In the genomic region with DNA sequence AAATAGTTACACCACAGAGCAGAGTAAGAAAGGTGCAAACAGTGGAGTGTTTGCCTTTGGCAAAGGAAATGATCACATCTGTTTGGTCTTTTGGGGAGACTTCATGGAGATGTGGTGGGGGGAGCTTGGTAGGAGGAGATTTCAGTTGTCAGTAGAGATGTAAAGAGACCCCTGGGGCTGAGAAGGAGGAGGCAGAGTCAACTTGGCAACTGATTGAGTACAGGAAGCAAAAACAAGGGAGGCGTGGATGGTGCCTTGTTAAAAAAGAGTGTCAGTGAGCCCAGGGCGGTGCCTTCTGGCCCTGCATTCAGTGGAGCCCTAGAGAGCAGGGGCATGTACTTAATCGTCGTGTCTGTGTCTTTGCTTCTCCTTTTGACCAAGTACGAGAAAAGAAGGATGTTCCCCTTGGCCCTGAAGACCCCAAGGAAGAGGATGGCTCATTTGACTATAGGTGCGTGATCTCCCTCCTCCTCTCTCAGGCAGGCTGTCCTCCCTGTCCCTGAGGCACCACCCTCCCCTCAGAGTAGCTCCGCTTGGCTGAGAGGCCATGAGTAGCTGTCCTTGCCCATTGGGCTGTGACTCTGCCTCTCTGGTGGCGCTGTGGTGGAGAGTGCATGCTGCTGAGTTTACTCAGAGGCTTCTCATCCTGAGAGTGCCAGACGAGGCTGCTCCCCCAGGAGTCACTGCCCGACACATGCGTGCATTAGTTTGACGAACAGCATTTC, we compare ENCODE assay signal across 22 cellular contexts. TPM values are rescaled to one million over a fixed set of nuclear protein-coding genes. Genes with fewer than 3 reads are reported as not detected.
DNase-seq lines count a peak whose midpoint lies in the region; ATAC-seq and TF ChIP-seq lines count a peak whose summit lies in the region.
"Had no signal": no experiment of that assay in that cellular context is flagged by ENCODE, and none has a peak within 500 bp of the region (broad histone marks: within the 10 kb centered on the region; RNA-seq: fewer than 3 reads in every experiment).

No MANE protein-coding gene starts in this region.

- no peak overlapping the region for H3K27ac ChIP-seq in endodermal cell (ENCODE audit: low read depth, low read length)
- H3K27ac ChIP-seq in brain microvascular endothelial cell = no peak overlapping the region
- no peak overlapping the region for H3K27ac ChIP-seq in coronary artery
- H3K27ac ChIP-seq: A549, heart left ventricle, transverse colon had no signal

- H3K4me3 ChIP-seq in endodermal cell (ENCODE audit: low read length) (no peak overlapping the region), brain microvascular endothelial cell (ENCODE audit: low read depth, low read length) (no peak overlapping the region), coronary artery (no peak overlapping the region)
- H3K4me3 ChIP-seq: A549, heart left ventricle, transverse colon had no signal

- ATAC-seq in activated T-cell treated with anti-CD3 and anti-CD28 coated beads, Interleukin-2, amount 50 U/mL, for 4 hours = no peak
- ATAC-seq: A549; activated CD8-positive, alpha-beta T cell treated with anti-CD3 and anti-CD28 coated beads for 36 hours; heart left ventricle; natural killer cell; stimulated activated memory B cell treated with anti-CD40 and anti-IgM and Interleukin-4, amounts not matched to agents 10 μg/mL and 1 μg/mL and 100 μg/mL, for 72 hours had no signal

- TF ChIP-seq CTCF in endodermal cell (conservative IDR thresholded peaks at IDR 0.05) = no peak
- TF ChIP-seq CTCF in type B pancreatic cell (conservative IDR thresholded peaks at IDR 0.05) = no peak
- no peak for TF ChIP-seq CTCF in brain microvascular endothelial cell (IDR thresholded peaks at IDR 0.05; ENCODE audit: low read depth, low read length, missing control alignments)
- no peak for TF ChIP-seq CTCF in coronary artery (IDR thresholded peaks at IDR 0.05)

- peaks cover 24% of the 10 kb centered on the region for H3K4me1 Mint-ChIP-seq in endodermal cell
- peaks cover 29% of the 10 kb centered on the region for H3K4me1 Mint-ChIP-seq in type B pancreatic cell (ENCODE audit: unreplicated experiment)
- no peaks in the 10 kb centered on the region for H3K4me1 Mint-ChIP-seq in activated T-cell treated with anti-CD3 and anti-CD28 coated beads, Interleukin-2, amount 50 U/mL, for 4 hours (ENCODE audit: low read depth)
- H3K4me1 Mint-ChIP-seq: activated naive CD8-positive, alpha-beta T cell treated with anti-CD3 and anti-CD28 coated beads for 36 hours; CD4-positive, alpha-beta memory T cell; natural killer cell; stimulated activated memory B cell treated with anti-CD40 and anti-IgM and Interleukin-4, amounts not matched to agents 10 μg/mL and 1 μg/mL and 100 μg/mL, for 72 hours had no signal

- no peaks in the 10 kb centered on the region for H3K36me3 ChIP-seq in endodermal cell (ENCODE audit: control insufficient read depth, insufficient read depth, low read length)
- H3K36me3 ChIP-seq in brain microvascular endothelial cell (replicated peaks) = no peaks in the 10 kb centered on the region
- H3K36me3 ChIP-seq: heart left ventricle, transverse colon had no signal

- peak; percentile 37 for DNase-seq in NCI-H2171 treated with DMSO at 0.1 percent for 48 hours (lab: John Stamatoyannopoulos, UW)
- DNase-seq in NCI-H2171 (lab: John Stamatoyannopoulos, UW) = no peak
- DNase-seq in NCI-H510A (lab: John Stamatoyannopoulos, UW) = peak; percentile 28
- DNase-seq in endodermal cell = peak; percentile 75
- DNase-seq in type B pancreatic cell (ENCODE audit: extremely low spot score, unreplicated experiment) = no peak
- DNase-seq in brain microvascular endothelial cell = no peak
- no peak for DNase-seq in coronary artery (ENCODE audit: low spot score)
- DNase-seq in activated T-cell treated with anti-CD3 and anti-CD28 coated beads, Interleukin-2, amount 50 U/mL, for 4 hours = no peak
- DNase-seq: activated CD8-positive, alpha-beta T cell treated with anti-CD3 and anti-CD28 coated beads for 36 hours; activated naive CD8-positive, alpha-beta T cell treated with anti-CD3 and anti-CD28 coated beads for 36 hours; CD4-positive, alpha-beta memory T cell; EL; heart left ventricle; mammary epithelial cell; natural killer cell; SHP77; transverse colon had no signal

- WGBS in endodermal cell (ENCODE audit: insufficient coverage in 1 of 2, insufficient read length in 1 of 2), 2 experiments = 69 to 76% methylated on average over 6 to 12 of the region's 12 CpGs

- peaks cover 18% of the 10 kb centered on the region for H3K4me1 ChIP-seq in endodermal cell (ENCODE audit: control insufficient read depth, insufficient read depth, low read length)
- H3K4me1 ChIP-seq: A549 had no signal

- H3K9me3 ChIP-seq in endodermal cell (ENCODE audit: control insufficient read depth, low read length) = no peaks in the 10 kb centered on the region
- H3K9me3 ChIP-seq: A549, heart left ventricle, transverse colon had no signal

- in situ Hi-C loops in brain microvascular endothelial cell (cut with HindIII; ENCODE audit: low pct_ligation_motif_present, low sequenced_read_pairs) = no loop called here

- H3K36me3 Mint-ChIP-seq in endodermal cell (ENCODE audit: low read depth) = peaks cover 3% of the 10 kb centered on the region
- no peaks in the 10 kb centered on the region for H3K36me3 Mint-ChIP-seq in type B pancreatic cell
- H3K36me3 Mint-ChIP-seq in activated T-cell treated with anti-CD3 and anti-CD28 coated beads, Interleukin-2, amount 50 U/mL, for 4 hours (ENCODE audit: insufficient read depth) = no peaks in the 10 kb centered on the region
- H3K36me3 Mint-ChIP-seq: activated naive CD8-positive, alpha-beta T cell treated with anti-CD3 and anti-CD28 coated beads for 36 hours; CD4-positive, alpha-beta memory T cell; natural killer cell; stimulated activated memory B cell treated with anti-CD40 and anti-IgM and Interleukin-4, amounts not matched to agents 10 μg/mL and 1 μg/mL and 100 μg/mL, for 72 hours had no signal

- no peak overlapping the region for H3K4me3 Mint-ChIP-seq in endodermal cell
- peak overlapping the region; percentile 1 for H3K4me3 Mint-ChIP-seq in type B pancreatic cell
- H3K4me3 Mint-ChIP-seq in activated T-cell treated with anti-CD3 and anti-CD28 coated beads, Interleukin-2, amount 50 U/mL, for 4 hours = no peak overlapping the region
- H3K4me3 Mint-ChIP-seq: activated CD8-positive, alpha-beta T cell treated with anti-CD3 and anti-CD28 coated beads for 36 hours; activated naive CD8-positive, alpha-beta T cell treated with anti-CD3 and anti-CD28 coated beads for 36 hours; CD4-positive, alpha-beta memory T cell; natural killer cell; stimulated activated memory B cell treated with anti-CD40 and anti-IgM and Interleukin-4, amounts not matched to agents 10 μg/mL and 1 μg/mL and 100 μg/mL, for 72 hours; T-helper 1 cell treated with Interleukin-12 subunit alpha and Interleukin-12 subunit beta and Interleukin-4 antibody, amounts not matched to agents 30 μg/mL and 1 μg/mL, for 36 hours had no signal

- H3K9ac ChIP-seq in endodermal cell (ENCODE audit: extremely low read depth, low read length, poor library complexity, severe bottlenecking) = no peak overlapping the region

- H3K27me3 Mint-ChIP-seq in endodermal cell (ENCODE audit: insufficient read depth) (no peaks in the 10 kb centered on the region), type B pancreatic cell (peaks cover 14% of the 10 kb centered on the region)
- peaks cover 5% of the 10 kb centered on the region for H3K27me3 Mint-ChIP-seq in activated T-cell treated with anti-CD3 and anti-CD28 coated beads, Interleukin-2, amount 50 U/mL, for 4 hours (ENCODE audit: low read depth)
- H3K27me3 Mint-ChIP-seq: activated CD8-positive, alpha-beta T cell treated with anti-CD3 and anti-CD28 coated beads for 36 hours; activated naive CD8-positive, alpha-beta T cell treated with anti-CD3 and anti-CD28 coated beads for 36 hours had no signal

- no peaks in the 10 kb centered on the region for H3K27me3 ChIP-seq in endodermal cell (ENCODE audit: control insufficient read depth, insufficient read depth, low read length, poor library complexity, severe bottlenecking)
- H3K27me3 ChIP-seq in brain microvascular endothelial cell (replicated peaks) = peaks cover 5% of the 10 kb centered on the region
- H3K27me3 ChIP-seq: heart left ventricle, transverse colon had no signal

- H3K9me3 Mint-ChIP-seq in endodermal cell (no peaks in the 10 kb centered on the region), type B pancreatic cell (no peaks in the 10 kb centered on the region)
- no peaks in the 10 kb centered on the region for H3K9me3 Mint-ChIP-seq in activated T-cell treated with anti-CD3 and anti-CD28 coated beads, Interleukin-2, amount 50 U/mL, for 4 hours
- H3K9me3 Mint-ChIP-seq: activated CD8-positive, alpha-beta T cell treated with anti-CD3 and anti-CD28 coated beads for 36 hours; activated naive CD8-positive, alpha-beta T cell treated with anti-CD3 and anti-CD28 coated beads for 36 hours; CD4-positive, alpha-beta memory T cell; natural killer cell; stimulated activated memory B cell treated with anti-CD40 and anti-IgM and Interleukin-4, amounts not matched to agents 10 μg/mL and 1 μg/mL and 100 μg/mL, for 72 hours; T-helper 1 cell treated with Interleukin-12 subunit alpha and Interleukin-12 subunit beta and Interleukin-4 antibody, amounts not matched to agents 30 μg/mL and 1 μg/mL, for 36 hours had no signal

- H3K27ac Mint-ChIP-seq in endodermal cell (no peak overlapping the region), type B pancreatic cell (peak overlapping the region; percentile 0)
- H3K27ac Mint-ChIP-seq: activated CD8-positive, alpha-beta T cell treated with anti-CD3 and anti-CD28 coated beads for 36 hours; activated naive CD8-positive, alpha-beta T cell treated with anti-CD3 and anti-CD28 coated beads for 36 hours; CD4-positive, alpha-beta memory T cell; natural killer cell; stimulated activated memory B cell treated with anti-CD40 and anti-IgM and Interleukin-4, amounts not matched to agents 10 μg/mL and 1 μg/mL and 100 μg/mL, for 72 hours; T-helper 1 cell treated with Interleukin-12 subunit alpha and Interleukin-12 subunit beta and Interleukin-4 antibody, amounts not matched to agents 30 μg/mL and 1 μg/mL, for 36 hours had no signal

RNA-seq across cellular contexts. Expression of gene CNTN2, which starts 30.4 kb away (rescaled TPM):
- total RNA-seq in endodermal cell = under 1 TPM in 1 of 2 donors, not detected in 1; 0.13 TPM
- 91.1 TPM for polyA plus RNA-seq in endodermal cell (2013, experiment 1 of 2)
- polyA plus RNA-seq in endodermal cell (2013, experiment 2 of 2) = 76.3 TPM
- 0.59 and 6.3 TPM in 2 replicates for total RNA-seq in type B pancreatic cell (ENCODE audit: low replicate concordance)
- not detected for total RNA-seq in activated T-cell treated with anti-CD3 and anti-CD28 coated beads, Interleukin-2, amount 50 U/mL, for 4 hours
- total RNA-seq: activated CD8-positive, alpha-beta T cell treated with anti-CD3 and anti-CD28 coated beads for 36 hours; activated naive CD8-positive, alpha-beta T cell treated with anti-CD3 and anti-CD28 coated beads for 36 hours; CD4-positive, alpha-beta memory T cell; M059J; natural killer cell; pulmonary artery endothelial cell had no signal
- polyA plus RNA-seq: A549; CD4-positive, alpha-beta memory T cell; mammary epithelial cell had no signal

Comparison
In these comparisons a context has a peak if more than half of its experiments do, and no peak if none do; other contexts are left out.
1. DNase-seq: peak in NCI-H2171 treated with DMSO at 0.1 percent for 48 hours (single experiment), NCI-H510A (single experiment) and endodermal cell (single experiment); none in NCI-H2171 (single experiment), type B pancreatic cell (single experiment), brain microvascular endothelial cell (single experiment), coronary artery (single experiment) and activated T-cell treated with anti-CD3 and anti-CD28 coated beads, Interleukin-2, amount 50 U/mL, for 4 hours (single experiment).